ENCODE assay signal across 1 cellular context in the genomic region with DNA sequence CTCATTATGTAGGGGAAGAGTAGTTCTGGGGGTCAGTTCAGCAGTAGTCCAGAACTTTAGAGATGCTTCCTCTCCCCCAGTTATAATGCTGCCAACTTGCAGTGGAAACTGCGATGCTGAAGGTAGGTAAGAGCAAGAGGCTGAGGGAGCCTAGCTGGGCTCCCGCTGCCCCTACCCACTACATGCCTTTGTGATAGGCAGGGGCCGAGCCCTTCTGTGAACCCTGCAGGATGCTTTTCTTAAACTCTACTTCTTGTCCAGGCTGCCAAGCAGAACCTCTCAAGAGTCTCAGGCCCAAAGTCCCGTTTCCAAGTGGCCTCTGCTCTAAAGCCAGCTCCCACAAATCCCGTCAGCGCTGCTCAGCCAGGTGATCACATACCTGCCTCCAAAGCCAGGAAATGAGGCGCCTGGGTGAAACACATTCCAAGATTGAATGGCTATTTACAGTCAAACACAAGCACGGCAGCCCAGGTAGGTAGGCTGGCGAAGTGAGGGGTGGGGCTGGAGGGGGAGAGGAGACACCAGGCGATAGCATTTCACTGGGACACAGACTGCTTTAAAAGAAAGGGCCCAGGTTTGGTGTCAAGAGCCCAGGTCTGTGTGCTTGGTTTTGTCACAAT.
TF ChIP-seq lines count a peak whose summit lies in the region.

No MANE protein-coding gene starts in this region.

TF ChIP-seq in H1, 55 proteins besides CTCF, POLR2A, EP300 and RAD21 (continued from another document):
- TF ChIP-seq, protein P1, sequence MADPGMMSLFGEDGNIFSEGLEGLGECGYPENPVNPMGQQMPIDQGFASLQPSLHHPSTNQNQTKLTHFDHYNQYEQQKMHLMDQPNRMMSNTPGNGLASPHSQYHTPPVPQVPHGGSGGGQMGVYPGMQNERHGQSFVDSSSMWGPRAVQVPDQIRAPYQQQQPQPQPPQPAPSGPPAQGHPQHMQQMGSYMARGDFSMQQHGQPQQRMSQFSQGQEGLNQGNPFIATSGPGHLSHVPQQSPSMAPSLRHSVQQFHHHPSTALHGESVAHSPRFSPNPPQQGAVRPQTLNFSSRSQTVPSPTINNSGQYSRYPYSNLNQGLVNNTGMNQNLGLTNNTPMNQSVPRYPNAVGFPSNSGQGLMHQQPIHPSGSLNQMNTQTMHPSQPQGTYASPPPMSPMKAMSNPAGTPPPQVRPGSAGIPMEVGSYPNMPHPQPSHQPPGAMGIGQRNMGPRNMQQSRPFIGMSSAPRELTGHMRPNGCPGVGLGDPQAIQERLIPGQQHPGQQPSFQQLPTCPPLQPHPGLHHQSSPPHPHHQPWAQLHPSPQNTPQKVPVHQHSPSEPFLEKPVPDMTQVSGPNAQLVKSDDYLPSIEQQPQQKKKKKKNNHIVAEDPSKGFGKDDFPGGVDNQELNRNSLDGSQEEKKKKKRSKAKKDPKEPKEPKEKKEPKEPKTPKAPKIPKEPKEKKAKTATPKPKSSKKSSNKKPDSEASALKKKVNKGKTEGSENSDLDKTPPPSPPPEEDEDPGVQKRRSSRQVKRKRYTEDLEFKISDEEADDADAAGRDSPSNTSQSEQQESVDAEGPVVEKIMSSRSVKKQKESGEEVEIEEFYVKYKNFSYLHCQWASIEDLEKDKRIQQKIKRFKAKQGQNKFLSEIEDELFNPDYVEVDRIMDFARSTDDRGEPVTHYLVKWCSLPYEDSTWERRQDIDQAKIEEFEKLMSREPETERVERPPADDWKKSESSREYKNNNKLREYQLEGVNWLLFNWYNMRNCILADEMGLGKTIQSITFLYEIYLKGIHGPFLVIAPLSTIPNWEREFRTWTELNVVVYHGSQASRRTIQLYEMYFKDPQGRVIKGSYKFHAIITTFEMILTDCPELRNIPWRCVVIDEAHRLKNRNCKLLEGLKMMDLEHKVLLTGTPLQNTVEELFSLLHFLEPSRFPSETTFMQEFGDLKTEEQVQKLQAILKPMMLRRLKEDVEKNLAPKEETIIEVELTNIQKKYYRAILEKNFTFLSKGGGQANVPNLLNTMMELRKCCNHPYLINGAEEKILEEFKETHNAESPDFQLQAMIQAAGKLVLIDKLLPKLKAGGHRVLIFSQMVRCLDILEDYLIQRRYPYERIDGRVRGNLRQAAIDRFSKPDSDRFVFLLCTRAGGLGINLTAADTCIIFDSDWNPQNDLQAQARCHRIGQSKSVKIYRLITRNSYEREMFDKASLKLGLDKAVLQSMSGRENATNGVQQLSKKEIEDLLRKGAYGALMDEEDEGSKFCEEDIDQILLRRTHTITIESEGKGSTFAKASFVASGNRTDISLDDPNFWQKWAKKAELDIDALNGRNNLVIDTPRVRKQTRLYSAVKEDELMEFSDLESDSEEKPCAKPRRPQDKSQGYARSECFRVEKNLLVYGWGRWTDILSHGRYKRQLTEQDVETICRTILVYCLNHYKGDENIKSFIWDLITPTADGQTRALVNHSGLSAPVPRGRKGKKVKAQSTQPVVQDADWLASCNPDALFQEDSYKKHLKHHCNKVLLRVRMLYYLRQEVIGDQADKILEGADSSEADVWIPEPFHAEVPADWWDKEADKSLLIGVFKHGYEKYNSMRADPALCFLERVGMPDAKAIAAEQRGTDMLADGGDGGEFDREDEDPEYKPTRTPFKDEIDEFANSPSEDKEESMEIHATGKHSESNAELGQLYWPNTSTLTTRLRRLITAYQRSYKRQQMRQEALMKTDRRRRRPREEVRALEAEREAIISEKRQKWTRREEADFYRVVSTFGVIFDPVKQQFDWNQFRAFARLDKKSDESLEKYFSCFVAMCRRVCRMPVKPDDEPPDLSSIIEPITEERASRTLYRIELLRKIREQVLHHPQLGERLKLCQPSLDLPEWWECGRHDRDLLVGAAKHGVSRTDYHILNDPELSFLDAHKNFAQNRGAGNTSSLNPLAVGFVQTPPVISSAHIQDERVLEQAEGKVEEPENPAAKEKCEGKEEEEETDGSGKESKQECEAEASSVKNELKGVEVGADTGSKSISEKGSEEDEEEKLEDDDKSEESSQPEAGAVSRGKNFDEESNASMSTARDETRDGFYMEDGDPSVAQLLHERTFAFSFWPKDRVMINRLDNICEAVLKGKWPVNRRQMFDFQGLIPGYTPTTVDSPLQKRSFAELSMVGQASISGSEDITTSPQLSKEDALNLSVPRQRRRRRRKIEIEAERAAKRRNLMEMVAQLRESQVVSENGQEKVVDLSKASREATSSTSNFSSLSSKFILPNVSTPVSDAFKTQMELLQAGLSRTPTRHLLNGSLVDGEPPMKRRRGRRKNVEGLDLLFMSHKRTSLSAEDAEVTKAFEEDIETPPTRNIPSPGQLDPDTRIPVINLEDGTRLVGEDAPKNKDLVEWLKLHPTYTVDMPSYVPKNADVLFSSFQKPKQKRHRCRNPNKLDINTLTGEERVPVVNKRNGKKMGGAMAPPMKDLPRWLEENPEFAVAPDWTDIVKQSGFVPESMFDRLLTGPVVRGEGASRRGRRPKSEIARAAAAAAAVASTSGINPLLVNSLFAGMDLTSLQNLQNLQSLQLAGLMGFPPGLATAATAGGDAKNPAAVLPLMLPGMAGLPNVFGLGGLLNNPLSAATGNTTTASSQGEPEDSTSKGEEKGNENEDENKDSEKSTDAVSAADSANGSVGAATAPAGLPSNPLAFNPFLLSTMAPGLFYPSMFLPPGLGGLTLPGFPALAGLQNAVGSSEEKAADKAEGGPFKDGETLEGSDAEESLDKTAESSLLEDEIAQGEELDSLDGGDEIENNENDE (IDR thresholded peaks at IDR 0.05; ENCODE audit: insufficient replicate concordance, low read length), result no peak
- TF ChIP-seq, protein P2, sequence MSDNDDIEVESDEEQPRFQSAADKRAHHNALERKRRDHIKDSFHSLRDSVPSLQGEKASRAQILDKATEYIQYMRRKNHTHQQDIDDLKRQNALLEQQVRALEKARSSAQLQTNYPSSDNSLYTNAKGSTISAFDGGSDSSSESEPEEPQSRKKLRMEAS (IDR thresholded peaks at IDR 0.05), result peak; percentile 20; the same call in 1 of the 2 replicates
- TF ChIP-seq SUZ12 (IDR thresholded peaks at IDR 0.05; ENCODE audit: low read length) (no peak), MAFK (IDR thresholded peaks at IDR 0.05; ENCODE audit: low read depth, low read length) (no peak), KDM5A (IDR thresholded peaks at IDR 0.05; ENCODE audit: low read length) (no peak), JUND (IDR thresholded peaks at IDR 0.05; ENCODE audit: low read length) (no peak), BRCA1 (IDR thresholded peaks at IDR 0.05; ENCODE audit: low read depth, low read length) (no peak), RBBP5 (IDR thresholded peaks at IDR 0.05; ENCODE audit: borderline replicate concordance, low read depth, low read length) (peak; percentile 55; the same call in 1 of the 2 replicates), CBX8 (IDR thresholded peaks at IDR 0.05; ENCODE audit: borderline replicate concordance, low read depth, low read length) (no peak), FOSL1 (IDR thresholded peaks at IDR 0.05; ENCODE audit: insufficient read depth, low read depth, low read length) (no peak), TAF1 (IDR thresholded peaks at IDR 0.05; ENCODE audit: low read depth, low read length) (0 out of 2 replicates have a peak, but pooled peaks have one; percentile 33), SIN3A (conservative IDR thresholded peaks at IDR 0.05 in 1 of 2, IDR thresholded peaks at IDR 0.05 in 1 of 2; ENCODE audit: low read depth in 1 of 2, low read length in 2 of 2) (no peak), ZNF274 (IDR thresholded peaks at IDR 0.05; ENCODE audit: borderline replicate concordance, extremely low read depth, low read length) (no peak), SP1 (IDR thresholded peaks at IDR 0.05; ENCODE audit: low read depth, low read length) (0 out of 2 replicates have a peak, but pooled peaks have one; percentile 57), BACH1 (IDR thresholded peaks at IDR 0.05; ENCODE audit: low read length) (no peak), POU5F1 (IDR thresholded peaks at IDR 0.05; ENCODE audit: low read depth, low read length) (no peak), EZH2 (IDR thresholded peaks at IDR 0.05; ENCODE audit: low read depth, low read length, severe bottlenecking) (no peak)
- TF ChIP-seq, protein P3, sequence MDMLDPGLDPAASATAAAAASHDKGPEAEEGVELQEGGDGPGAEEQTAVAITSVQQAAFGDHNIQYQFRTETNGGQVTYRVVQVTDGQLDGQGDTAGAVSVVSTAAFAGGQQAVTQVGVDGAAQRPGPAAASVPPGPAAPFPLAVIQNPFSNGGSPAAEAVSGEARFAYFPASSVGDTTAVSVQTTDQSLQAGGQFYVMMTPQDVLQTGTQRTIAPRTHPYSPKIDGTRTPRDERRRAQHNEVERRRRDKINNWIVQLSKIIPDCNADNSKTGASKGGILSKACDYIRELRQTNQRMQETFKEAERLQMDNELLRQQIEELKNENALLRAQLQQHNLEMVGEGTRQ (IDR thresholded peaks at IDR 0.05; ENCODE audit: low read length), result no peak
